ENCODE assay signal across 11 cellular contexts in the genomic region with DNA sequence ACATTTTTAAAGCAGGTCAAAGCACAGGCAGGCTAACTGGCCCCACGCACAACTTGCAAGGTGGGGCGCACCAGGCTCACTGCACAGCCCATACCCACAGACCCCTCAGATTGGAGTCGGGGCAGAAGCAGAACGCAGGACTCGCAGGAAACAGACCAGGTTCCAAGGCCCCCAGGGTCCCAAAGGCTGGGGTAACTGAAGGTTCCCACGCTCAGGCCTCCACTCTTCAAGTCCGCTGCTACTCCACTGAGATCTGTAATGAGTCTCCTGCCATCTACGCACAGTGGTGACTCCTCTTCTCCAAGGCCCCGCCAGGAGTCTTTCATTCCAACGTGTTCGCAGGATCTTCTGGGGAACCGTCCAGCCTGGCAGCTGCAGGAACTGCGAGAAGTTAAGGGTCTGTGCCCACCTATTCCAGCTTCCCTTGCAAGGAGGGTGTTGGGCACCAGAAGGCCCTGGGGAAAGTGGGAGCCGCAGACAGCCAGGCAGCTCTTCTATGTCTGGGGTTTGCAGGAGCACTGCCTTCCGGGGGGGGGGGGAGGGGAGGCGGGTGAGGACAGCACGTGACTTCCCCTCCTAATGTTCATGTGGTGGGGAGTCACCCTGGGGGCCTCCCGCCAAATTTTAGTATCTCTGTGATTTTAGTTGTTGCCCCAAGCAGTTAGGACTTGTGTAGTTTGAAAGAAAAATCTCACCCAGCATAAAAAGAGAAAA. TPM values are rescaled to one million over a fixed set of nuclear protein-coding genes. Genes with fewer than 3 reads are reported as not detected.
A peak's percentile ranks its signal among the peaks of the same experiment; 100 is the strongest.
DNase-seq lines count a peak whose midpoint lies in the region; ATAC-seq and TF ChIP-seq lines count a peak whose summit lies in the region.
"Had no signal": no experiment of that assay in that cellular context is flagged by ENCODE, and none has a peak within 500 bp of the region (broad histone marks: within the 10 kb centered on the region; RNA-seq: fewer than 3 reads in every experiment).

No MANE protein-coding gene starts in this region.

- no peak overlapping the region for H3K4me3 ChIP-seq in left ventricle myocardium inferior
- peak overlapping the region; percentile 86; the same call in 1 of the 2 replicates for H3K4me3 ChIP-seq in iPS-20b (ENCODE audit: low read length)
- H3K4me3 ChIP-seq in transverse colon = peak overlapping the region in 2 of 4 donors; percentile 55 to 73

- peaks cover 37% of the 10 kb centered on the region for H3K4me1 ChIP-seq in left ventricle myocardium inferior
- H3K4me1 ChIP-seq in iPS-20b (ENCODE audit: insufficient read depth, low read length) = peaks cover 4% of the 10 kb centered on the region; the same call in 1 of the 2 replicates
- peaks cover 41 to 59% (median 47%) of the 10 kb centered on the region in 4 donors for H3K4me1 ChIP-seq in transverse colon

- in situ Hi-C loops in transverse colon (cut with MboI; ENCODE audit: low pct_ligation_motif_present in 1 of 4, low pct_unique_long_range_greater_than_20kb in 1 of 4, low sequenced_read_pairs in 3 of 4) = loop anchor here in 2 of 4 donors (10.0 kb wide), 1 partner anchor 57 kb away; a partner anchor contains a TSS

- no peaks in the 10 kb centered on the region for H3K27me3 ChIP-seq in left ventricle myocardium inferior (ENCODE audit: low read depth)
- no peaks in the 10 kb centered on the region for H3K27me3 ChIP-seq in iPS-20b (ENCODE audit: insufficient read depth, low read length)
- H3K27me3 ChIP-seq in transverse colon = no peaks in the 10 kb centered on the region
- H3K27me3 ChIP-seq: dorsolateral prefrontal cortex, ovary had no signal

- no peak for TF ChIP-seq POLR2A in transverse colon (IDR thresholded peaks at IDR 0.05)

- H3K27ac ChIP-seq in left ventricle myocardium inferior (replicated peaks) (peak overlapping the region; percentile 95), iPS-20b (ENCODE audit: low read length) (no peak overlapping the region), transverse colon (peak overlapping the region; percentile 89 to 96 (median 92))

- ATAC-seq in left ventricle myocardium superior = no peak

- TF ChIP-seq CTCF in left ventricle myocardium inferior (IDR thresholded peaks at IDR 0.05; ENCODE audit: borderline replicate concordance) (no peak), transverse colon (IDR thresholded peaks at IDR 0.05) (no peak)

- H3K36me3 ChIP-seq in left ventricle myocardium inferior (no peaks in the 10 kb centered on the region), iPS-20b (ENCODE audit: insufficient read depth, low read depth, low read length) (peaks cover 7% of the 10 kb centered on the region), transverse colon (no peaks in the 10 kb centered on the region)
- H3K36me3 ChIP-seq: ovary had no signal

- no peak for TF ChIP-seq EP300 in transverse colon (IDR thresholded peaks at IDR 0.05; ENCODE audit: low read depth)

- intact Hi-C loops in left ventricle myocardium inferior (cut with micrococcal nuclease) (loop anchor here (10.0 kb wide), 1 partner anchor 57 kb away; a partner anchor contains a TSS), left ventricle myocardium superior (cut with micrococcal nuclease) (loop anchor here (10.0 kb wide), 1 partner anchor 57 kb away; a partner anchor contains a TSS), transverse colon (cut with DNase I; ENCODE audit: low total_unique reads) (loop anchor here (5.0 kb wide), 1 partner anchor 55 kb away; a partner anchor contains a TSS)

- no peaks in the 10 kb centered on the region for H3K9me3 ChIP-seq in left ventricle myocardium inferior (replicated peaks)
- 0 out of 2 replicates have a peak, but pooled peaks cover 2% of the 10 kb centered on the region for H3K9me3 ChIP-seq in iPS-20b (ENCODE audit: insufficient read depth, low read depth, low read length)
- no peaks in the 10 kb centered on the region for H3K9me3 ChIP-seq in transverse colon
- H3K9me3 ChIP-seq: ovary had no signal

- H3K9ac ChIP-seq in iPS-20b (ENCODE audit: low read depth, low read length) = peak overlapping the region; percentile 90; the same call in 1 of the 2 replicates

- WGBS in transverse colon (ENCODE audit: low coverage in 1 of 2), 2 donors = 57% methylated on average over 17 of the region's 18 CpGs; no CpG with 5 or more reads in 1 of the 2 donors

- DNase-seq in left ventricle myocardium inferior (no peak), left ventricle myocardium superior (no peak), transverse colon (no peak), cerebellar cortex (ENCODE audit: low spot score) (no peak), SIG-M5 (lab: John Stamatoyannopoulos, UW) (no peak), AG08396 (ENCODE audit: low spot score) (no peak)
- DNase-seq in activated T-cell treated with anti-CD3 and anti-CD28 coated beads, Interleukin-2, amount 50 U/mL, for 48 hours = peak; percentile 34
- DNase-seq: AML-193 had no signal

RNA-seq across cellular contexts. Expression of a gene that starts 2.0 kb away (rescaled TPM):
- total RNA-seq in left ventricle myocardium inferior (11.8 TPM), left ventricle myocardium superior (11.2 TPM), transverse colon (10 to 100 TPM; 18.9 to 39.5 (median 24.3) TPM)

RNA-seq across cellular contexts. Expression of a gene that starts 54.6 kb away (rescaled TPM):
- 51.6 TPM for total RNA-seq in left ventricle myocardium inferior
- total RNA-seq in left ventricle myocardium superior = 58.4 TPM
- total RNA-seq in transverse colon = 10 to 100 TPM; 22.1 to 45.3 (median 35.6) TPM

Comparison
In these comparisons a context has a peak if more than half of its experiments do, and no peak if none do; other contexts are left out.
1. DNase-seq: peak in activated T-cell treated with anti-CD3 and anti-CD28 coated beads, Interleukin-2, amount 50 U/mL, for 48 hours (2 of 2); none in left ventricle myocardium inferior (single experiment), left ventricle myocardium superior (single experiment), transverse colon (single experiment), cerebellar cortex (single experiment), SIG-M5 (single experiment) and AG08396 (single experiment).